Comparison of ENCODE assay signal across 11 cellular contexts in the genomic region with DNA sequence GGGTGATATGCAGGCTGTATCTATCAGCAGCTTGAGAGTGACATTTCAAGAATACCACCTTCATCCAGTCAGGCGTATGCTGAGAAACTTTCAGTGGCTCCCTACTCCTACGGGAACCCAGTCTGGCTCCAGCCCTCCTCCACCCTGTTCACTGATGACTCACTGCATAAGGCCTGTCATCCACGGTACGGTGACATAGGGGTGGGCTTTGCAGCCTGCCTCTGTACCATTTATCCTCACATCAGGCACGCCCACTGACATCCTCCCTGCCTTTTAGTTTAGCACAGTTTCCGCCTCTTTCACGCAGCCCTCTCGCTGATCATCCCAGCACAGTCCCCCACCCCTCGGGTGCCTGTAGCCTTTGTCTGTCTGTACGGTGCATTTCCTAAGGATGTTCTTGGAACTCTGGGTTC. TPM values are rescaled to one million over a fixed set of nuclear protein-coding genes. Genes with fewer than 3 reads are reported as not detected.
A peak's percentile ranks its signal among the peaks of the same experiment; 100 is the strongest.
DNase-seq lines count a peak whose midpoint lies in the region; ATAC-seq, FAIRE-seq and TF ChIP-seq lines count a peak whose summit lies in the region.
"Had no signal": no experiment of that assay in that cellular context is flagged by ENCODE, and none has a peak within 500 bp of the region (broad histone marks: within the 10 kb centered on the region; RNA-seq: fewer than 3 reads in every experiment).

No MANE protein-coding gene starts in this region.

- H3K27ac Mint-ChIP-seq in activated T-helper 2 cell treated with anti-CD3 and anti-CD28 coated beads, Interferon-gamma antibody, Interleukin-2, Interleukin-4, amounts not matched to agents 10 μg/mL and 5 μg/mL and 100 μg/mL, durations not matched to agents 14 hours and 24 hours and 36 hours, result peak overlapping the region; percentile 87
- H3K27ac Mint-ChIP-seq: IgD-negative memory B cell had no signal

- no peak for FAIRE-seq in RCC 7860 (lab: Jason Lieb, UNC)
- FAIRE-seq: GM18507 had no signal

- no peak overlapping the region for H3K27ac ChIP-seq in thyroid gland
- H3K27ac ChIP-seq: lower lobe of right lung had no signal

- no peak for ATAC-seq in GM21390 (IDR thresholded peaks at IDR 0.05; ENCODE audit: unreplicated experiment)
- ATAC-seq in HG03135 (IDR thresholded peaks at IDR 0.05; ENCODE audit: unreplicated experiment), result no peak

- H3K36me3 ChIP-seq in thyroid gland, result no peaks in the 10 kb centered on the region
- H3K36me3 ChIP-seq: lower lobe of right lung had no signal

- H3K4me3 ChIP-seq in thyroid gland (replicated peaks in 1 of 3), result no peak overlapping the region
- H3K4me3 ChIP-seq: lower lobe of right lung had no signal

- peak overlapping the region; percentile 32 for H3K4me3 Mint-ChIP-seq in activated T-helper 2 cell treated with anti-CD3 and anti-CD28 coated beads, Interferon-gamma antibody, Interleukin-2, Interleukin-4, amounts not matched to agents 10 μg/mL and 5 μg/mL and 100 μg/mL, durations not matched to agents 14 hours and 24 hours and 36 hours (ENCODE audit: low read depth)
- H3K4me3 Mint-ChIP-seq: IgD-negative memory B cell had no signal

- peaks cover 9 to 24% of the 10 kb centered on the region in 2 donors for H3K4me1 ChIP-seq in thyroid gland
- H3K4me1 ChIP-seq: lower lobe of right lung had no signal

- WGBS in thyroid gland, 2 donors, result 86 to 87% methylated on average over 10 of the region's 10 CpGs

- peaks cover 60% of the 10 kb centered on the region for H3K36me3 Mint-ChIP-seq in activated T-helper 2 cell treated with anti-CD3 and anti-CD28 coated beads, Interferon-gamma antibody, Interleukin-2, Interleukin-4, amounts not matched to agents 10 μg/mL and 5 μg/mL and 100 μg/mL, durations not matched to agents 14 hours and 24 hours and 36 hours (ENCODE audit: low read depth)
- H3K36me3 Mint-ChIP-seq: IgD-negative memory B cell had no signal

- H3K27me3 ChIP-seq in thyroid gland, result no peaks in the 10 kb centered on the region

- no peaks in the 10 kb centered on the region for H3K9me3 ChIP-seq in thyroid gland
- H3K9me3 ChIP-seq: lower lobe of right lung had no signal

- H3K27me3 Mint-ChIP-seq in activated T-helper 2 cell treated with anti-CD3 and anti-CD28 coated beads, Interferon-gamma antibody, Interleukin-2, Interleukin-4, amounts not matched to agents 10 μg/mL and 5 μg/mL and 100 μg/mL, durations not matched to agents 14 hours and 24 hours and 36 hours (ENCODE audit: low read depth), result no peaks in the 10 kb centered on the region
- H3K27me3 Mint-ChIP-seq: IgD-negative memory B cell had no signal

- H3K4me1 Mint-ChIP-seq in activated T-helper 2 cell treated with anti-CD3 and anti-CD28 coated beads, Interferon-gamma antibody, Interleukin-2, Interleukin-4, amounts not matched to agents 10 μg/mL and 5 μg/mL and 100 μg/mL, durations not matched to agents 14 hours and 24 hours and 36 hours (ENCODE audit: low read depth), result peaks cover 59% of the 10 kb centered on the region

- no peak for TF ChIP-seq CTCF in thyroid gland (IDR thresholded peaks at IDR 0.05)

- in situ Hi-C loops in KBM-7 (cut with MboI; ENCODE audit: low pct_unique_long_range_greater_than_20kb, low sequenced_read_pairs), result no loop called here

- no peak for TF ChIP-seq POLR2A in thyroid gland (IDR thresholded peaks at IDR 0.05)

- H3K9me3 Mint-ChIP-seq in activated T-helper 2 cell treated with anti-CD3 and anti-CD28 coated beads, Interferon-gamma antibody, Interleukin-2, Interleukin-4, amounts not matched to agents 10 μg/mL and 5 μg/mL and 100 μg/mL, durations not matched to agents 14 hours and 24 hours and 36 hours, result no peaks in the 10 kb centered on the region
- H3K9me3 Mint-ChIP-seq: IgD-negative memory B cell had no signal

- intact Hi-C loops in activated T-helper 2 cell treated with anti-CD3 and anti-CD28 coated beads, Interferon-gamma antibody, Interleukin-2, Interleukin-4, amounts not matched to agents 10 μg/mL and 5 μg/mL and 100 μg/mL, durations not matched to agents 14 hours and 24 hours and 36 hours (cut with micrococcal nuclease), result loop anchor here (1.0 kb wide), 3 partner anchors 12 to 32 kb away; a partner anchor contains a TSS
- intact Hi-C loops in thyroid gland (cut with DNase I), result no loop called here

- DNase-seq in RCC 7860 (ENCODE audit: low spot score) (peak; percentile 55), kidney glomerular epithelial cell (lab: John Stamatoyannopoulos, UW) (peak; percentile 35), thyroid gland (no peak), KBM-7 (no peak)
- peak; percentile 61 for DNase-seq in activated T-helper 2 cell treated with anti-CD3 and anti-CD28 coated beads, Interferon-gamma antibody, Interleukin-2, Interleukin-4, amounts not matched to agents 10 μg/mL and 5 μg/mL and 100 μg/mL, durations not matched to agents 14 hours and 24 hours and 36 hours (ENCODE audit: low spot score)
- peak; percentile 79 for DNase-seq in stimulated activated CD8-positive, alpha-beta memory T cell treated with anti-CD3 and anti-CD28 coated beads, Interleukin-4, amount 100 ng/mL, for 48 hours
- DNase-seq: lower lobe of right lung had no signal

RNA-seq across cellular contexts. Expression of a gene that starts 11.7 kb away (rescaled TPM):
- total RNA-seq in activated T-helper 2 cell treated with anti-CD3 and anti-CD28 coated beads, Interferon-gamma antibody, Interleukin-2, Interleukin-4, amounts not matched to agents 10 μg/mL and 5 μg/mL and 100 μg/mL, durations not matched to agents 14 hours and 24 hours and 36 hours, result 57.2 and 66.0 TPM in 2 replicates
- total RNA-seq in thyroid gland, result 10 to 100 TPM in 2 of 4 donors, 1 to 10 TPM in 2; 7.1 to 13.4 (median 10.3) TPM

Comparison
In these comparisons a context has a peak if more than half of its experiments do, and no peak if none do; other contexts are left out.
1. DNase-seq: peak in RCC 7860 (single experiment), activated T-helper 2 cell treated with anti-CD3 and anti-CD28 coated beads, Interferon-gamma antibody, Interleukin-2, Interleukin-4, amounts not matched to agents 10 μg/mL and 5 μg/mL and 100 μg/mL, durations not matched to agents 14 hours and 24 hours and 36 hours (single experiment), kidney glomerular epithelial cell (single experiment) and stimulated activated CD8-positive, alpha-beta memory T cell treated with anti-CD3 and anti-CD28 coated beads, Interleukin-4, amount 100 ng/mL, for 48 hours (single experiment); none in thyroid gland (0 of 2) and KBM-7 (single experiment).